Comparison of ENCODE assay signal across 21 cellular contexts in genomic region chr13:71144883-71145282, GRCh38.
DNase-seq lines count a peak whose midpoint lies in the region; ATAC-seq and TF ChIP-seq lines count a peak whose summit lies in the region.
"Had no signal": no experiment of that assay in that cellular context is flagged by ENCODE, and none has a peak within 500 bp of the region (broad histone marks: within the 10 kb centered on the region; RNA-seq: fewer than 3 reads in every experiment).

No MANE protein-coding gene starts in this region.

- H3K36me3 Mint-ChIP-seq in activated CD4-positive, alpha-beta T cell treated with anti-CD3 and anti-CD28 coated beads for 36 hours (ENCODE audit: low read depth) = no peaks in the 10 kb centered on the region
- H3K36me3 Mint-ChIP-seq: CD8-positive, alpha-beta T cell had no signal

- ATAC-seq in SK-N-SH treated with all-trans-retinoic acid at 6 μM for 48 hours = no peak
- ATAC-seq in activated CD4-positive, alpha-beta T cell treated with anti-CD3 and anti-CD28 coated beads for 36 hours = no peak
- ATAC-seq: CD8-positive, alpha-beta T cell; GM12878 had no signal

- no peaks in the 10 kb centered on the region for H3K9me3 Mint-ChIP-seq in activated CD4-positive, alpha-beta T cell treated with anti-CD3 and anti-CD28 coated beads for 36 hours (ENCODE audit: low read depth)
- H3K9me3 Mint-ChIP-seq: CD4-positive, alpha-beta T cell had no signal

- in situ Hi-C loops in ACHN (cut with HindIII; ENCODE audit: low pct_ligation_motif_present, low pct_unique_long_range_greater_than_20kb, low sequenced_read_pairs) = no loop called here

- POLR2A ChIA-PET in activated CD4-positive, alpha-beta T cell treated with anti-CD3 and anti-CD28 coated beads for 36 hours (lab: Charles Lee) = no interaction called here

- CTCF ChIA-PET in activated CD4-positive, alpha-beta T cell treated with anti-CD3 and anti-CD28 coated beads for 36 hours (lab: Charles Lee) = no interaction called here

- H3K4me1 Mint-ChIP-seq in activated CD4-positive, alpha-beta T cell treated with anti-CD3 and anti-CD28 coated beads for 36 hours = no peaks in the 10 kb centered on the region
- H3K4me1 Mint-ChIP-seq: B cell had no signal

- no peak overlapping the region for H3K4me3 Mint-ChIP-seq in activated CD4-positive, alpha-beta T cell treated with anti-CD3 and anti-CD28 coated beads for 36 hours
- H3K4me3 Mint-ChIP-seq: B cell; CD4-positive, alpha-beta T cell; CD8-positive, alpha-beta T cell had no signal

- no peak overlapping the region for H3K27ac Mint-ChIP-seq in activated CD4-positive, alpha-beta T cell treated with anti-CD3 and anti-CD28 coated beads for 36 hours
- H3K27ac Mint-ChIP-seq: B cell; CD4-positive, alpha-beta T cell; CD8-positive, alpha-beta T cell had no signal

- H3K27me3 Mint-ChIP-seq in activated CD4-positive, alpha-beta T cell treated with anti-CD3 and anti-CD28 coated beads for 36 hours = no peaks in the 10 kb centered on the region
- H3K27me3 Mint-ChIP-seq: B cell; CD4-positive, alpha-beta T cell had no signal

- DNase-seq in NCI-H69 (lab: John Stamatoyannopoulos, UW) (peak; percentile 12), SK-N-DZ (ENCODE audit: low spot score) (peak; percentile 76), ACHN (no peak)
- DNase-seq in activated effector memory CD4-positive, alpha-beta T cell treated with Interleukin-2 at 50 U/mL for 16 hours = no peak
- no peak for DNase-seq in activated CD4-positive, alpha-beta T cell treated with anti-CD3 and anti-CD28 coated beads for 36 hours
- DNase-seq: 8988T; AML-193; Caco-2; Calu3; CD4-positive, alpha-beta T cell; CD8-positive, alpha-beta T cell; DMS 273 treated with DMSO at 0.1 percent for 48 hours; DMS153; DMS53; DMS79; DND-41; EL; GDM1 had no signal

- intact Hi-C loops in activated CD4-positive, alpha-beta T cell treated with anti-CD3 and anti-CD28 coated beads for 36 hours (cut with DNase I, micrococcal nuclease) = no loop called here

TF ChIP-seq in SK-N-SH treated with all-trans-retinoic acid at 6 μM for 48 hours, 23 proteins besides CTCF, POLR2A, EP300 and RAD21:
- TF ChIP-seq TSHZ2 (CRISPR knock-in tag; IDR thresholded peaks at IDR 0.05) (0 out of 2 replicates have a peak, but pooled peaks have one; percentile 52), GLIS3 (CRISPR knock-in tag; IDR thresholded peaks at IDR 0.05) (no peak), ZNF70 (CRISPR knock-in tag; IDR thresholded peaks at IDR 0.05) (no peak), ISL1 (CRISPR knock-in tag; IDR thresholded peaks at IDR 0.05) (peak; percentile 75), TCF4 (CRISPR knock-in tag; IDR thresholded peaks at IDR 0.05; ENCODE audit: borderline replicate concordance) (peak; percentile 60; the same call in 1 of the 2 replicates), TOX (CRISPR knock-in tag; IDR thresholded peaks at IDR 0.05; ENCODE audit: borderline replicate concordance) (no peak), ZNF565 (CRISPR knock-in tag; conservative IDR thresholded peaks at IDR 0.05; ENCODE audit: low read depth) (no peak)

Comparison
In these comparisons a context has a peak if more than half of its experiments do, and no peak if none do; other contexts are left out.
1. DNase-seq: peak in NCI-H69 (single experiment) and SK-N-DZ (single experiment); none in activated effector memory CD4-positive, alpha-beta T cell treated with Interleukin-2 at 50 U/mL for 16 hours (single experiment), activated CD4-positive, alpha-beta T cell treated with anti-CD3 and anti-CD28 coated beads for 36 hours (single experiment) and ACHN (single experiment).